Comparison of ENCODE assay signal across 11 cellular contexts in the genomic region with DNA sequence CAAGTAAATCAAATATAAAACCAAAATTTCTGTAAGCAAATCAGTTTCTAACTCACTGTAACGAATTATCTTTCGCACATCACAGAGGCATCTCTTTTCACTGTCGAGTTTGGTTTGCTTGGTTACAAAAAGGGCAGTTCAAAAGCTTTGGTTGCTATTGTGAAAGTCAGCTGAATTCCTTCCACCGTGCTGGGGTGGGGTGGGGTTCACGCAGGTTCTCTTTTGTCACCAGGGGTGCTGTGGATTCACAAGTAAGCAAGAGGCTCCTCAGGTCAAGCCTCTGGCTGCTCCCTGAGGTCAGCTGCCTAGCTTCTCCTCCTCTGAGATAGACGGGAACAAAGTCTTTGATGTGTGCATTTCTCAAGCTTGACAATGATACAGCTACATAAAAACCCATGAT. TPM values are rescaled to one million over a fixed set of nuclear protein-coding genes. Genes with fewer than 3 reads are reported as not detected.
DNase-seq lines count a peak whose midpoint lies in the region; TF ChIP-seq lines count a peak whose summit lies in the region.
"Had no signal": no experiment of that assay in that cellular context is flagged by ENCODE, and none has a peak within 500 bp of the region (broad histone marks: within the 10 kb centered on the region; RNA-seq: fewer than 3 reads in every experiment).

No MANE protein-coding gene starts in this region.

- peaks cover 43% of the 10 kb centered on the region for H3K4me1 ChIP-seq in muscle layer of colon (ENCODE audit: insufficient read depth, low read length)

- peaks cover 70% of the 10 kb centered on the region for H3K4me1 Mint-ChIP-seq in type B pancreatic cell (ENCODE audit: unreplicated experiment)

- no peak overlapping the region for H3K9ac ChIP-seq in muscle layer of colon (ENCODE audit: low read length)

- peak overlapping the region; percentile 55 for H3K4me3 Mint-ChIP-seq in type B pancreatic cell

- TF ChIP-seq CTCF in NB4 (IDR thresholded peaks at IDR 0.05; ENCODE audit: low read depth, low read length) (no peak), choroid plexus epithelial cell (conservative IDR thresholded peaks at IDR 0.05; ENCODE audit: low read depth, low read length) (no peak), type B pancreatic cell (conservative IDR thresholded peaks at IDR 0.05) (no peak)

- H3K36me3 Mint-ChIP-seq in type B pancreatic cell = peaks cover 12% of the 10 kb centered on the region

- no peaks in the 10 kb centered on the region for H3K9me3 ChIP-seq in muscle layer of colon (ENCODE audit: low read length)
- H3K9me3 ChIP-seq: mucosa of descending colon had no signal

- peak overlapping the region; percentile 92 for H3K27ac Mint-ChIP-seq in type B pancreatic cell

- DNase-seq in NB4 (ENCODE audit: low read depth) (peak; percentile 28), choroid plexus epithelial cell (ENCODE audit: low read depth) (peak; percentile 91), type B pancreatic cell (ENCODE audit: extremely low spot score, unreplicated experiment) (no peak), NCI-H1092 treated with DMSO at 0.1 percent for 48 hours (lab: John Stamatoyannopoulos, UW) (no peak)
- DNase-seq in stimulated activated CD4-positive, alpha-beta T cell treated with anti-CD3 and anti-CD28 coated beads, Interleukin-2, amount 100 ng/mL, for 48 hours = no peak
- no peak for DNase-seq in activated CD8-positive, alpha-beta memory T cell treated with anti-CD3 and anti-CD28 coated beads for 24 hours
- DNase-seq: GDM1, mucosa of descending colon, NCI-H510A treated with DMSO at 0.1 percent for 48 hours had no signal

- peak overlapping the region; percentile 72 for H3K27ac ChIP-seq in muscle layer of colon (ENCODE audit: low read depth, low read length)

- TF ChIP-seq POLR2A in NB4 (IDR thresholded peaks at IDR 0.05; ENCODE audit: extremely low read depth, insufficient read length) = no peak

- no peaks in the 10 kb centered on the region for H3K9me3 Mint-ChIP-seq in type B pancreatic cell

- H3K4me3 ChIP-seq in NB4 (ENCODE audit: low read depth, low read length) (no peak overlapping the region), choroid plexus epithelial cell (ENCODE audit: low read depth, low read length) (no peak overlapping the region), muscle layer of colon (ENCODE audit: low read depth in 1 of 2, low read length in 2 of 2) (peak overlapping the region; percentile 3 to 15)
- H3K4me3 ChIP-seq: K562, mucosa of descending colon had no signal

- H3K27me3 Mint-ChIP-seq in type B pancreatic cell = no peaks in the 10 kb centered on the region

- H3K27me3 ChIP-seq in muscle layer of colon (ENCODE audit: control insufficient read depth in 1 of 2, insufficient read depth in 2 of 2, low read length in 2 of 2) = no peaks in the 10 kb centered on the region

- H3K36me3 ChIP-seq in muscle layer of colon (ENCODE audit: insufficient read depth, low read length) = no peaks in the 10 kb centered on the region

RNA-seq across cellular contexts. Expression of a gene that starts 47.7 kb away (rescaled TPM):
- total RNA-seq in type B pancreatic cell (ENCODE audit: low replicate concordance) = 44.6 and 56.5 TPM in 2 replicates

Comparison
In these comparisons a context has a peak if more than half of its experiments do, and no peak if none do; other contexts are left out.
1. DNase-seq: peak in NB4 (single experiment) and choroid plexus epithelial cell (single experiment); none in type B pancreatic cell (single experiment), stimulated activated CD4-positive, alpha-beta T cell treated with anti-CD3 and anti-CD28 coated beads, Interleukin-2, amount 100 ng/mL, for 48 hours (0 of 2), activated CD8-positive, alpha-beta memory T cell treated with anti-CD3 and anti-CD28 coated beads for 24 hours (single experiment) and NCI-H1092 treated with DMSO at 0.1 percent for 48 hours (single experiment).
2. H3K4me3 ChIP-seq: peak in muscle layer of colon (2 of 2); none in NB4 (single experiment) and choroid plexus epithelial cell (single experiment).